Comparison of ENCODE assay signal across 8 cellular contexts in genomic region chr4:103498161-103499070, GRCh38.
A peak's percentile ranks its signal among the peaks of the same experiment; 100 is the strongest.
DNase-seq lines count a peak whose midpoint lies in the region; ATAC-seq and TF ChIP-seq lines count a peak whose summit lies in the region.

No MANE protein-coding gene starts in this region.

- no peaks in the 10 kb centered on the region for H3K9me3 Mint-ChIP-seq in type B pancreatic cell

- H3K36me3 ChIP-seq in H7 (replicated peaks; ENCODE audit: control insufficient read depth, insufficient read depth, low read length), result no peaks in the 10 kb centered on the region

- TF ChIP-seq CTCF in GM12865 (IDR thresholded peaks at IDR 0.05; ENCODE audit: insufficient read depth, low read depth, low read length, missing control alignments) (no peak), fibroblast of mammary gland (conservative IDR thresholded peaks at IDR 0.05; ENCODE audit: control insufficient read depth, insufficient read depth, low read depth, low read length) (no peak), type B pancreatic cell (conservative IDR thresholded peaks at IDR 0.05) (no peak)

- no peaks in the 10 kb centered on the region for H3K27me3 Mint-ChIP-seq in type B pancreatic cell

- DNase-seq in GM12865 (ENCODE audit: low read depth), result peak; percentile 73
- peak; percentile 95 for DNase-seq in fibroblast of mammary gland (ENCODE audit: low read depth)
- DNase-seq in type B pancreatic cell (ENCODE audit: extremely low spot score, unreplicated experiment), result no peak
- DNase-seq in H7, result no peak
- no peak for DNase-seq in UCSD-AML1 (lab: John Stamatoyannopoulos, UW; ENCODE audit: unreplicated experiment)
- no peak for DNase-seq in left lobe of liver (ENCODE audit: low spot score)

- H3K4me1 Mint-ChIP-seq in type B pancreatic cell (ENCODE audit: unreplicated experiment), result no peaks in the 10 kb centered on the region

- H3K4me3 Mint-ChIP-seq in type B pancreatic cell, result no peak overlapping the region

- H3K4me3 ChIP-seq in GM12865 (ENCODE audit: low read depth, low read length) (no peak overlapping the region), fibroblast of mammary gland (ENCODE audit: control insufficient read depth, low read depth, low read length) (no peak overlapping the region), H7 (ENCODE audit: insufficient read depth, low read depth, low read length) (no peak overlapping the region)

- H3K27me3 ChIP-seq in H7 (ENCODE audit: control insufficient read depth, insufficient read depth, low read length), result no peaks in the 10 kb centered on the region

- peak; percentile 92 for ATAC-seq in GM21515 (IDR thresholded peaks at IDR 0.05; ENCODE audit: unreplicated experiment)
- peak; percentile 84 for ATAC-seq in HG03469 (IDR thresholded peaks at IDR 0.05; ENCODE audit: unreplicated experiment)
- ATAC-seq in left lobe of liver, result no peak

- H3K36me3 Mint-ChIP-seq in type B pancreatic cell, result no peaks in the 10 kb centered on the region

- no peak overlapping the region for H3K27ac Mint-ChIP-seq in type B pancreatic cell

Comparison
In these comparisons a context has a peak if more than half of its experiments do, and no peak if none do; other contexts are left out.
1. DNase-seq: peak in GM12865 (single experiment) and fibroblast of mammary gland (single experiment); none in type B pancreatic cell (single experiment), H7 (single experiment), UCSD-AML1 (single experiment) and left lobe of liver (single experiment).